ENCODE assay signal across 34 cellular contexts in genomic region chr12:102911320-102911719, GRCh38. TPM values are rescaled to one million over a fixed set of nuclear protein-coding genes. Genes with fewer than 3 reads are reported as not detected.
"Had no signal": no experiment of that assay in that cellular context is flagged by ENCODE, and none has a peak within 500 bp of the region (broad histone marks: within the 10 kb centered on the region; RNA-seq: fewer than 3 reads in every experiment).

No MANE protein-coding gene starts in this region.

- H3K9me3 ChIP-seq: neutrophil, pancreas, psoas muscle, spleen, suprapubic skin, testis, tibial artery, upper lobe of left lung, vagina had no signal

- H3K27me3 Mint-ChIP-seq: stimulated activated memory B cell treated with anti-CD40 and anti-IgM and Interleukin-4, amounts not matched to agents 10 μg/mL and 1 μg/mL and 100 μg/mL, for 72 hours had no signal

- H3K4me3 ChIP-seq: pancreas, psoas muscle, skin epidermis, smooth muscle cell, spleen, suprapubic skin, testis, tibial artery, upper lobe of left lung, vagina had no signal

- H3K4me1 ChIP-seq: pancreas, psoas muscle, spleen, suprapubic skin, testis, tibial artery, upper lobe of left lung, vagina had no signal

- H3K9me3 Mint-ChIP-seq: naive B cell; naive thymus-derived CD8-positive, alpha-beta T cell; nephron progenitor cell; neural crest cell; stimulated activated memory B cell treated with anti-CD40 and anti-IgM and Interleukin-4, amounts not matched to agents 10 μg/mL and 1 μg/mL and 100 μg/mL, for 72 hours; stimulated activated naive CD8-positive, alpha-beta T cell treated with anti-CD3 and anti-CD28 coated beads, Interleukin-15, amount 100 ng/mL, for 72 hours had no signal

- H3K27me3 ChIP-seq: pancreas, suprapubic skin, testis, tibial artery, upper lobe of left lung, vagina had no signal

- ATAC-seq: naive thymus-derived CD8-positive, alpha-beta T cell; natural killer cell treated with Interleukin-12 subunit alpha and Interleukin-12 subunit beta and Interleukin-15 and Interleukin-18, amount 100 ng/mL, for 72 hours; pancreas; psoas muscle; right cardiac atrium; sciatic nerve; stimulated activated memory B cell treated with anti-CD40 and anti-IgM and Interleukin-4, amounts not matched to agents 10 μg/mL and 1 μg/mL and 100 μg/mL, for 72 hours; stimulated activated naive CD8-positive, alpha-beta T cell treated with anti-CD3 and anti-CD28 coated beads, Interleukin-15, amount 100 ng/mL, for 72 hours; stimulated activated naive CD8-positive, alpha-beta T cell treated with anti-CD3 and anti-CD28 coated beads, Interleukin-15, Interleukin-2, amounts not matched to agents 100 U/mL and 50 U/mL, for 24 hours had no signal

- H3K4me3 Mint-ChIP-seq: naive B cell; naive thymus-derived CD8-positive, alpha-beta T cell; natural killer cell treated with Interleukin-12 subunit alpha and Interleukin-12 subunit beta and Interleukin-15 and Interleukin-18, amount 100 ng/mL, for 72 hours; nephron progenitor cell; neural crest cell; stimulated activated memory B cell treated with anti-CD40 and anti-IgM and Interleukin-4, amounts not matched to agents 10 μg/mL and 1 μg/mL and 100 μg/mL, for 72 hours; stimulated activated naive CD8-positive, alpha-beta T cell treated with anti-CD3 and anti-CD28 coated beads, Interleukin-15, amount 100 ng/mL, for 72 hours had no signal

- H3K27ac ChIP-seq: neutrophil, pancreas, psoas muscle, skin epidermis, spleen, suprapubic skin, testis, tibial artery, upper lobe of left lung, vagina had no signal

- H3K36me3 ChIP-seq: neutrophil, pancreas, spleen, suprapubic skin, tibial artery, upper lobe of left lung, vagina had no signal

- H3K36me3 Mint-ChIP-seq: naive B cell; naive thymus-derived CD8-positive, alpha-beta T cell; natural killer cell treated with Interleukin-12 subunit alpha and Interleukin-12 subunit beta and Interleukin-15 and Interleukin-18, amount 100 ng/mL, for 72 hours; stimulated activated memory B cell treated with anti-CD40 and anti-IgM and Interleukin-4, amounts not matched to agents 10 μg/mL and 1 μg/mL and 100 μg/mL, for 72 hours had no signal

- H3K4me1 Mint-ChIP-seq: naive B cell; naive thymus-derived CD8-positive, alpha-beta T cell; nephron progenitor cell; neural crest cell; stimulated activated memory B cell treated with anti-CD40 and anti-IgM and Interleukin-4, amounts not matched to agents 10 μg/mL and 1 μg/mL and 100 μg/mL, for 72 hours; stimulated activated naive CD8-positive, alpha-beta T cell treated with anti-CD3 and anti-CD28 coated beads, Interleukin-15, amount 100 ng/mL, for 72 hours had no signal

- DNase-seq: naive B cell; naive thymus-derived CD8-positive, alpha-beta T cell; nephron progenitor cell; nucleus accumbens; pancreas; psoas muscle; right cardiac atrium; spleen; stimulated activated CD4-positive, alpha-beta T cell treated with anti-CD3 and anti-CD28 coated beads, Interleukin-12 subunit alpha, Interleukin-12 subunit beta, amount 100 ng/mL, for 4 hours; stimulated activated CD4-positive, alpha-beta T cell treated with anti-CD3 and anti-CD28 coated beads, Interleukin-1b, Interleukin-23, amount 100 ng/mL, for 48 hours; stimulated activated CD4-positive, alpha-beta T cell treated with anti-CD3 and anti-CD28 coated beads, Interleukin-4, amount 100 ng/mL, for 1 hour; stimulated activated CD4-positive, alpha-beta T cell treated with anti-CD3 and anti-CD28 coated beads, Interleukin-4, amount 100 ng/mL, for 4 hours; stimulated activated CD8-positive, alpha-beta memory T cell treated with anti-CD3 and anti-CD28 coated beads, Interleukin-4, amount 100 ng/mL, for 48 hours; stimulated activated naive CD4-positive, alpha-beta T cell; stimulated activated naive CD8-positive, alpha-beta T cell treated with anti-CD3 and anti-CD28 coated beads, Interleukin-15, amount 100 ng/mL, for 72 hours; stimulated activated naive CD8-positive, alpha-beta T cell treated with anti-CD3 and anti-CD28 coated beads, Interleukin-15, Interleukin-2, amounts not matched to agents 100 U/mL and 50 U/mL, for 24 hours; substantia nigra; testis; tibial artery; trophoblast cell; upper lobe of left lung had no signal

- H3K27ac Mint-ChIP-seq: natural killer cell treated with Interleukin-12 subunit alpha and Interleukin-12 subunit beta and Interleukin-15 and Interleukin-18, amount 100 ng/mL, for 72 hours; nephron progenitor cell; stimulated activated memory B cell treated with anti-CD40 and anti-IgM and Interleukin-4, amounts not matched to agents 10 μg/mL and 1 μg/mL and 100 μg/mL, for 72 hours; stimulated activated naive CD8-positive, alpha-beta T cell treated with anti-CD3 and anti-CD28 coated beads, Interleukin-15, amount 100 ng/mL, for 72 hours had no signal

RNA-seq across cellular contexts. Expression of gene PAH, which starts 5.7 kb away (rescaled TPM):
- total RNA-seq: natural killer cell treated with Interleukin-12 subunit alpha and Interleukin-12 subunit beta and Interleukin-15 and Interleukin-18, amount 100 ng/mL, for 72 hours; neural crest cell; osteocyte; renal cortical epithelial cell; sciatic nerve; smooth muscle cell; spleen; vagina had no signal
- polyA plus RNA-seq: naive thymus-derived CD8-positive, alpha-beta T cell; right cardiac atrium; smooth muscle cell had no signal

RNA-seq across cellular contexts. Expression of gene ASCL1, which starts 46.2 kb away (rescaled TPM):
- total RNA-seq: naive thymus-derived CD8-positive, alpha-beta T cell; natural killer cell treated with Interleukin-12 subunit alpha and Interleukin-12 subunit beta and Interleukin-15 and Interleukin-18, amount 100 ng/mL, for 72 hours; osteocyte; posterior vena cava; psoas muscle; renal cortical epithelial cell; right cardiac atrium; sciatic nerve; smooth muscle cell; spleen; suprapubic skin; ureter; vagina had no signal
- polyA plus RNA-seq: naive thymus-derived CD8-positive, alpha-beta T cell; right cardiac atrium; smooth muscle cell had no signal
